ENCODE assay signal across 8 cellular contexts in the genomic region with DNA sequence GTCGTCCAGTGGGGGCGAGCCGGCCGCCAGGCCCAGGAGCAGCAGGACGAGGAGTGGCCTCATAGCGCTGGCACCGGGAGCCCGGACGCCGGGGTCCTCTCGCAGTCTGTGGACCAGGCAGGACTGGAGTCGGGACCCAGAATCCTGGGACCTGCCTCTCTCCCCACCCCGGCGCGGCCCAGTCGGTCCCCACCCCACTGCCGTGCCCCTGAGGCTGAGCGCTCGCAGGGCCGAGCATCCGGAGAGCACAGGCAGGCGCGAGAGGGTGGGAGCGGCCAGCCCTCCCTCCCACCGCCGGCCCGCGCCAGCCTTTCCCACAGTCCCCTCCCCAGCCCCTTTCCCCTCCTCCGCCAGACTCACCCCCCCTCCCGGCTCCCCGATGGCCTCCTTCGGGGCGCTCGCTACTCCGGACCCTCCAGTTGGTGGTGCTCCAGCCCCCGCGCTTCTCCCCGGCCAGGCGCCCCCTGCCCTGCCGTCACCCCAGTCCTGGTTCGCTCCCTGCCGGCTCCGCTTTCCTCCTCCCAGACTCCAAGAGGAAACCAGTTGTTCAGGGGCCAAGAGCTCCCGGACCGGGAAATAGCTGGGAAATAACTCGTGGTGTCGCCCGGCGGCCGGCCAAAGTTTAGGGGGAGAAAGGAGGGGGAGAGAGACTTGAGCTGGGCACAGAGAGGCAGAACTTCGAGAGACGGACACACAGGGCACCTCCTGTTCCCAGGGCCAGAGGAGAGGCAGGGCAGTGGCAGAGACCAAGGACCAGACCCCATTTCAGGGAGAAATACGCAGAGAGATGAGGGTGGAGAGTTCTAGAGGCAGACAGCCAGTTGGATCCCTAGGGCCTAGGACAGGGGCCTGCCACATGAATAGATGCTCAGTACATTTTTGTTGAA. TPM values are rescaled to one million over a fixed set of nuclear protein-coding genes. Genes with fewer than 3 reads are reported as not detected.
A peak's percentile ranks its signal among the peaks of the same experiment; 100 is the strongest.
DNase-seq lines count a peak whose midpoint lies in the region; ATAC-seq and TF ChIP-seq lines count a peak whose summit lies in the region.

A gene with protein sequence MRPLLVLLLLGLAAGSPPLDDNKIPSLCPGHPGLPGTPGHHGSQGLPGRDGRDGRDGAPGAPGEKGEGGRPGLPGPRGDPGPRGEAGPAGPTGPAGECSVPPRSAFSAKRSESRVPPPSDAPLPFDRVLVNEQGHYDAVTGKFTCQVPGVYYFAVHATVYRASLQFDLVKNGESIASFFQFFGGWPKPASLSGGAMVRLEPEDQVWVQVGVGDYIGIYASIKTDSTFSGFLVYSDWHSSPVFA (minus strand): TSS at position 549 of the 887 bp plus-strand sequence. CDS start 486 bp downstream, at position 63.

- peaks cover 0 to 2% (median 0%) of the 10 kb centered on the region in 8 donors for H3K9me3 Mint-ChIP-seq in CD4-positive, alpha-beta memory T cell

- no peak within 1 kb of the TSS for H3K27ac ChIP-seq in CD4-positive, alpha-beta memory T cell (ENCODE audit: low read depth, low read length)
- H3K27ac ChIP-seq in angular gyrus (ENCODE audit: low read depth, low read length) (peak within 1 kb of the TSS; percentile 29), right atrium auricular region (peak within 1 kb of the TSS; percentile 97 to 98), trophoblast cell (ENCODE audit: low read depth, low read length) (no peak within 1 kb of the TSS)

- POLR2A ChIA-PET in CD4-positive, alpha-beta memory T cell (lab: Charles Lee; ENCODE audit: partially characterized antibody), result interaction anchor here (0.6 kb wide), 1 partner anchor 42 kb away, joined by 3 read pairs; no protein-coding TSS in a partner anchor

- H3K14ac ChIP-seq in trophoblast cell (ENCODE audit: low read length), result peak within 1 kb of the TSS; percentile 57

- H3K23ac ChIP-seq in trophoblast cell (ENCODE audit: low read length), result no peak within 1 kb of the TSS

- peak within 1 kb of the TSS in 1 of 7 donors; percentile 47 for H3K27ac Mint-ChIP-seq in CD4-positive, alpha-beta memory T cell

- peak within 1 kb of the TSS; percentile 25 for H4K91ac ChIP-seq in trophoblast cell (ENCODE audit: low read depth, low read length)

- peak within 1 kb of the TSS in 6 of 8 donors; percentile 4 to 51 (median 36) for H3K4me3 Mint-ChIP-seq in CD4-positive, alpha-beta memory T cell

- H2AFZ ChIP-seq in trophoblast cell (ENCODE audit: insufficient read depth, low read length, poor library complexity), result peak within 1 kb of the TSS; percentile 48

- peak within 1 kb of the TSS; percentile 79 for H3K4me2 ChIP-seq in trophoblast cell (ENCODE audit: low read length)

- H3K36me3 ChIP-seq in CD4-positive, alpha-beta memory T cell (ENCODE audit: insufficient read depth, low read length), result no peaks in the 10 kb centered on the region
- no peaks in the 10 kb centered on the region for H3K36me3 ChIP-seq in right atrium auricular region
- peaks cover 11 to 12% of the 10 kb centered on the region in 2 experiments for H3K36me3 ChIP-seq in trophoblast cell (ENCODE audit: control insufficient read depth in 1 of 2, insufficient read depth in 2 of 2, low read length in 2 of 2)

- in situ Hi-C loops in GM13976 (cut with MboI; ENCODE audit: low sequenced_read_pairs, unreplicated experiment), result no loop called here

- peak within 1 kb of the TSS; percentile 37 for H2BK120ac ChIP-seq in trophoblast cell (ENCODE audit: insufficient read depth, low read length, poor library complexity)

- TF ChIP-seq CTCF in right atrium auricular region (IDR thresholded peaks at IDR 0.05) (no peak), GM13976 (IDR thresholded peaks at IDR 0.05; ENCODE audit: borderline replicate concordance, control extremely low read depth, extremely low read depth, insufficient read depth, missing control alignments) (no peak)

- ATAC-seq in HG02852 (IDR thresholded peaks at IDR 0.05; ENCODE audit: unreplicated experiment), result no peak

- H3K4me3 ChIP-seq in CD4-positive, alpha-beta memory T cell (ENCODE audit: low read length in 2 of 2), result no peak within 1 kb of the TSS
- H3K4me3 ChIP-seq in right atrium auricular region, result peak within 1 kb of the TSS; percentile 76 to 82
- H3K4me3 ChIP-seq in trophoblast cell (ENCODE audit: low read depth, low read length), result peak within 1 kb of the TSS; percentile 57

- H2BK5ac ChIP-seq in trophoblast cell (ENCODE audit: low read depth, low read length, poor library complexity), result no peak within 1 kb of the TSS

- peaks cover 30% of the 10 kb centered on the region in 2 donors for H3K27me3 Mint-ChIP-seq in CD4-positive, alpha-beta memory T cell

- H3K4ac ChIP-seq in trophoblast cell (ENCODE audit: low read depth, low read length), result no peak within 1 kb of the TSS

- H4K12ac ChIP-seq in trophoblast cell (ENCODE audit: low read depth, low read length), result peak within 1 kb of the TSS; percentile 75

- peaks cover 17% of the 10 kb centered on the region for H3K4me1 ChIP-seq in CD4-positive, alpha-beta memory T cell (ENCODE audit: insufficient read depth, low read length)
- H3K4me1 ChIP-seq in right atrium auricular region (peaks cover 0 to 59% of the 10 kb centered on the region in 2 donors), trophoblast cell (ENCODE audit: control insufficient read depth in 1 of 2, insufficient read depth in 2 of 2, low read length in 2 of 2) (peaks cover 24 to 33% of the 10 kb centered on the region in 2 experiments)

- no CpG with 5 or more reads among the region's 53 CpGs for WGBS in trophoblast cell (ENCODE audit: extremely low coverage, insufficient coverage, insufficient read length)

- H3K9ac ChIP-seq in trophoblast cell (ENCODE audit: low read length), result no peak within 1 kb of the TSS

- CTCF ChIA-PET in CD4-positive, alpha-beta memory T cell (lab: Charles Lee; ENCODE audit: partially characterized antibody), result interaction anchor here (0.8 to 9.8 kb wide), 3 partner anchors 16 to 17 kb away, joined by 4 to 146 read pairs (median 6); no protein-coding TSS in a partner anchor

- peak within 1 kb of the TSS; percentile 27 for H3K18ac ChIP-seq in trophoblast cell (ENCODE audit: low read length)

- H3K79me2 ChIP-seq in trophoblast cell (ENCODE audit: control insufficient read depth, insufficient read depth, low read length, poor library complexity), result peaks cover 3% of the 10 kb centered on the region

- peaks cover 7% of the 10 kb centered on the region in 2 donors for H3K36me3 Mint-ChIP-seq in CD4-positive, alpha-beta memory T cell

- intact Hi-C loops in CD4-positive, alpha-beta memory T cell (cut with micrococcal nuclease), result no loop called here

- H3K9me3 ChIP-seq in CD4-positive, alpha-beta memory T cell (ENCODE audit: control insufficient read depth in 1 of 2, low read length in 2 of 2), result no peaks in the 10 kb centered on the region
- H3K9me3 ChIP-seq in right atrium auricular region (no peaks in the 10 kb centered on the region), trophoblast cell (ENCODE audit: insufficient read depth, low read depth, low read length) (peaks cover 2% of the 10 kb centered on the region)

- H3K27me3 ChIP-seq in CD4-positive, alpha-beta memory T cell (ENCODE audit: insufficient read depth, low read length), result peaks cover 23% of the 10 kb centered on the region
- H3K27me3 ChIP-seq in right atrium auricular region (no peaks in the 10 kb centered on the region), trophoblast cell (ENCODE audit: insufficient read depth, low read length) (peaks cover 26% of the 10 kb centered on the region)

- peak in 1 of 5 donors; percentile 33 for DNase-seq in CD4-positive, alpha-beta memory T cell
- peak; percentile 91 for DNase-seq in right atrium auricular region (ENCODE audit: low spot score)
- no peak for DNase-seq in trophoblast cell
- DNase-seq in germinal center (ENCODE audit: low spot score), result no peak
- DNase-seq in GM13976 (ENCODE audit: low spot score), result no peak
- DNase-seq in AML-193 (lab: John Stamatoyannopoulos, UW), result no peak

- peak within 1 kb of the TSS; percentile 18 for H2BK12ac ChIP-seq in trophoblast cell (ENCODE audit: low read length)

- peak within 1 kb of the TSS; percentile 75 for H4K8ac ChIP-seq in trophoblast cell (ENCODE audit: low read depth, low read length)

- H3K79me1 ChIP-seq in trophoblast cell (ENCODE audit: low read length), result peaks cover 7% of the 10 kb centered on the region

- no peak within 1 kb of the TSS for H2AK5ac ChIP-seq in trophoblast cell (ENCODE audit: low read length)

- H3K4me1 Mint-ChIP-seq in CD4-positive, alpha-beta memory T cell, result peaks cover 6 to 39% (median 22%) of the 10 kb centered on the region in 4 donors

RNA-seq across cellular contexts. Expression of the gene that starts here (rescaled TPM):
- total RNA-seq in CD4-positive, alpha-beta memory T cell, result not detected
- not detected for polyA plus RNA-seq in CD4-positive, alpha-beta memory T cell
- 10 to 100 TPM; 41.4 to 47.4 TPM for total RNA-seq in right atrium auricular region
- polyA plus RNA-seq in trophoblast cell (2013), result 1.3 and 1.8 TPM in 2 replicates

Comparison
In these comparisons a context has a peak if more than half of its experiments do, and no peak if none do; other contexts are left out.
1. RNA of the gene that starts here (total RNA-seq): 41.4 to 47.4 TPM in right atrium auricular region; not detected in CD4-positive, alpha-beta memory T cell; every median in the first group is over 10 times any median in the second.
2. H3K27ac ChIP-seq: peak in angular gyrus (single experiment) and right atrium auricular region (2 of 2); none in CD4-positive, alpha-beta memory T cell (single experiment) and trophoblast cell (single experiment).
3. H3K4me3 ChIP-seq: peak in right atrium auricular region (2 of 2) and trophoblast cell (single experiment); none in CD4-positive, alpha-beta memory T cell (0 of 2).